1 cellular context compared by ENCODE assay signal in genomic region chr16:87169509-87169985, GRCh38.
TF ChIP-seq lines count a peak whose summit lies in the region.

No MANE protein-coding gene starts in this region.

TF ChIP-seq in SK-N-SH, 30 proteins besides CTCF, POLR2A, EP300 and RAD21 (continued from another document):
- TF ChIP-seq REST (IDR thresholded peaks at IDR 0.05; ENCODE audit: low read depth, low read length) = no peak
